In genomic region chr1:94357661-94358060, GRCh38 we compare ENCODE assay signal across 20 cellular contexts.
DNase-seq lines count a peak whose midpoint lies in the region; ATAC-seq and TF ChIP-seq lines count a peak whose summit lies in the region.
"Had no signal": no experiment of that assay in that cellular context is flagged by ENCODE, and none has a peak within 500 bp of the region (broad histone marks: within the 10 kb centered on the region; RNA-seq: fewer than 3 reads in every experiment).

No MANE protein-coding gene starts in this region.

- H3K4ac ChIP-seq in IMR-90 (ENCODE audit: low read depth, low read length): no peak overlapping the region

- no peaks in the 10 kb centered on the region for H3K9me1 ChIP-seq in IMR-90 (ENCODE audit: insufficient read depth, low read length)

- no peak overlapping the region for H2BK5ac ChIP-seq in IMR-90 (ENCODE audit: low read depth, low read length, poor library complexity, severe bottlenecking)

- H2BK15ac ChIP-seq in IMR-90 (ENCODE audit: low read depth, low read length): no peak overlapping the region

- TF ChIP-seq RAD21 in IMR-90 (IDR thresholded peaks at IDR 0.05; ENCODE audit: low read length): no peak

- CTCF ChIA-PET in IMR-90 (lab: Yijun Ruan, JAX): interaction anchor here (0.5 kb wide), 1 partner anchor 827 kb away, joined by 3 read pairs; no protein-coding TSS in a partner anchor

- H3K27ac ChIP-seq in IMR-90 (ENCODE audit: insufficient read depth, low read length): no peak overlapping the region
- no peak overlapping the region for H3K27ac ChIP-seq in right lobe of liver
- no peak overlapping the region for H3K27ac ChIP-seq in GM23248
- H3K27ac ChIP-seq: A549; BLaER1 treated with 17β-estradiol and CSF1 and Interleukin-3, amounts not matched to agents 10 nM and 100 nM had no signal

- no peaks in the 10 kb centered on the region for H3K36me3 ChIP-seq in IMR-90 (ENCODE audit: control insufficient read depth, insufficient read depth, low read length)
- H3K36me3 ChIP-seq in right lobe of liver: no peaks in the 10 kb centered on the region
- no peaks in the 10 kb centered on the region for H3K36me3 ChIP-seq in GM23248 (ENCODE audit: low read depth)
- H3K36me3 ChIP-seq: BE2C; BLaER1 treated with 17β-estradiol and CSF1 and Interleukin-3, amounts not matched to agents 10 nM and 100 nM had no signal

- no peak overlapping the region for H2BK20ac ChIP-seq in IMR-90 (ENCODE audit: low read depth, low read length)

- no peak overlapping the region for H4K5ac ChIP-seq in IMR-90 (ENCODE audit: low read depth, low read length)

- DNase-seq in IMR-90 (no peak), left lobe of liver (ENCODE audit: low spot score) (no peak), right lobe of liver (no peak), GM23248 (no peak), RPMI8226 (no peak)
- DNase-seq in stimulated activated CD4-positive, alpha-beta T cell treated with anti-CD3 and anti-CD28 coated beads, Interleukin-2, amount 100 ng/mL, for 48 hours: no peak
- DNase-seq: 8988T; ACHN; AML-193; BE2C; Calu3; CD4-positive, alpha-beta T cell; CD8-positive, alpha-beta memory T cell; DMS53; DMS79 treated with DMSO at 0.1 percent for 48 hours; GF-D8; H9 had no signal

- POLR2A ChIA-PET in IMR-90 (lab: Charles Lee; ENCODE audit: unreplicated experiment): no interaction called here

- no peak overlapping the region for H3K4me3 ChIP-seq in IMR-90 (ENCODE audit: insufficient read depth, low read depth, low read length)
- no peak overlapping the region for H3K4me3 ChIP-seq in right lobe of liver
- no peak overlapping the region for H3K4me3 ChIP-seq in GM23248
- H3K4me3 ChIP-seq: A549; BLaER1 treated with 17β-estradiol and CSF1 and Interleukin-3, amounts not matched to agents 10 nM and 100 nM had no signal

- in situ Hi-C loops in IMR-90 (cut with MboI; ENCODE audit: low sequenced_read_pairs): no loop called here
- in situ Hi-C loops in GM23248 (cut with MboI): no loop called here

- H3K4me1 ChIP-seq in IMR-90 (ENCODE audit: control insufficient read depth, insufficient read depth, low read length) (no peaks in the 10 kb centered on the region), right lobe of liver (peaks cover 0 to 25% (median 7%) of the 10 kb centered on the region in 4 donors), GM23248 (ENCODE audit: insufficient read depth) (no peaks in the 10 kb centered on the region)
- H3K4me1 ChIP-seq: A549; BE2C; BLaER1 treated with 17β-estradiol and CSF1 and Interleukin-3, amounts not matched to agents 10 nM and 100 nM had no signal

- intact Hi-C loops in IMR-90 (cut with micrococcal nuclease) (loop anchor here (5.0 kb wide), 1 partner anchor 105 kb away; no protein-coding TSS in a partner anchor), right lobe of liver (cut with DNase I) (no loop called here)

- TF ChIP-seq CTCF in IMR-90 (conservative IDR thresholded peaks at IDR 0.05; ENCODE audit: low read depth, low read length) (no peak), right lobe of liver (IDR thresholded peaks at IDR 0.05) (no peak)

- no peak overlapping the region for H2BK120ac ChIP-seq in IMR-90 (ENCODE audit: low read depth, low read length)

- H3K79me2 ChIP-seq in GM23248 (ENCODE audit: insufficient read depth): no peaks in the 10 kb centered on the region

- peaks cover 31% of the 10 kb centered on the region for H3K27me3 ChIP-seq in IMR-90 (ENCODE audit: control insufficient read depth, insufficient read depth, low read length)
- H3K27me3 ChIP-seq in right lobe of liver: no peaks in the 10 kb centered on the region
- H3K27me3 ChIP-seq in GM23248 (replicated peaks; ENCODE audit: insufficient read depth): peaks cover 17% of the 10 kb centered on the region; the same call in 1 of the 2 replicates
- H3K27me3 ChIP-seq: BE2C; BLaER1 treated with 17β-estradiol and CSF1 and Interleukin-3, amounts not matched to agents 10 nM and 100 nM had no signal

- ATAC-seq in IMR-90 (ENCODE audit: low read depth) (no peak), left lobe of liver (peak; percentile 78), right lobe of liver (peak; percentile 53 to 84 (median 68))
- ATAC-seq: A549, HCT116 had no signal

- no peak overlapping the region for H3K18ac ChIP-seq in IMR-90 (ENCODE audit: low read depth, low read length)

- H2AK9ac ChIP-seq in IMR-90 (replicated peaks; ENCODE audit: low read depth, low read length, poor library complexity): peak overlapping the region; percentile 55

- H4K20me1 ChIP-seq in IMR-90 (ENCODE audit: insufficient read depth, low read length) (no peaks in the 10 kb centered on the region), GM23248 (ENCODE audit: insufficient read depth) (no peaks in the 10 kb centered on the region)
- H4K20me1 ChIP-seq: BLaER1 treated with 17β-estradiol and CSF1 and Interleukin-3, amounts not matched to agents 10 nM and 100 nM had no signal

- H4K8ac ChIP-seq in IMR-90 (ENCODE audit: low read depth in 2 of 2, low read length in 2 of 2): no peak overlapping the region

- no peak overlapping the region for H4K91ac ChIP-seq in IMR-90 (ENCODE audit: insufficient read depth, low read depth, low read length)

- dilution Hi-C loops in IMR-90 (cut with HindIII; ENCODE audit: low sequenced_read_pairs, unreplicated experiment): no loop called here

- TF ChIP-seq POLR2A in IMR-90 (IDR thresholded peaks at IDR 0.05; ENCODE audit: low read depth, low read length) (no peak), right lobe of liver (IDR thresholded peaks at IDR 0.05) (no peak)

- H3K14ac ChIP-seq in IMR-90 (replicated peaks; ENCODE audit: low read depth, low read length): no peak overlapping the region

- H3K79me1 ChIP-seq in IMR-90 (ENCODE audit: low read depth in 1 of 2, low read length in 2 of 2): no peaks in the 10 kb centered on the region

- H2AK5ac ChIP-seq in IMR-90 (ENCODE audit: low read depth, low read length): no peak overlapping the region

- H3K9ac ChIP-seq in IMR-90 (ENCODE audit: low read depth, low read length) (no peak overlapping the region), GM23248 (no peak overlapping the region)
- H3K9ac ChIP-seq: BLaER1 treated with 17β-estradiol and CSF1 and Interleukin-3, amounts not matched to agents 10 nM and 100 nM had no signal

- 67% methylated on average over 5 of the region's 5 CpGs; no CpG with 5 or more reads in 1 of the 2 experiments for WGBS in IMR-90 (ENCODE audit: extremely low coverage in 2 of 2, insufficient read length in 1 of 2), 2 experiments
- 31% methylated on average over 4 of the region's 5 CpGs for WGBS in right lobe of liver (ENCODE audit: insufficient coverage, low coverage, low lambda C conversion rate, missing lambda C conversion rate)
- WGBS in GM23248 (ENCODE audit: low coverage in 1 of 2, low lambda C conversion rate in 2 of 2, missing lambda C conversion rate in 2 of 2), 2 experiments: 74 to 81% methylated on average over 5 of the region's 5 CpGs

- H2AFZ ChIP-seq in IMR-90 (replicated peaks; ENCODE audit: low read length, poor library complexity): no peak overlapping the region
- H2AFZ ChIP-seq in GM23248: no peak overlapping the region

- BruUV-seq in IMR-90 (replicated peaks; lab: Mats Ljungman, UMichigan): no TSS peak

- H3F3A ChIP-seq in GM23248 (ENCODE audit: insufficient read depth): no peaks in the 10 kb centered on the region

- H3K9me2 ChIP-seq in GM23248 (ENCODE audit: insufficient read depth): no peaks in the 10 kb centered on the region

- no peak overlapping the region for H3K56ac ChIP-seq in IMR-90 (ENCODE audit: extremely low read depth, insufficient read depth, low read length)

- H3K9me3 ChIP-seq in IMR-90 (ENCODE audit: control insufficient read depth, insufficient read depth, low read length) (peaks cover 2% of the 10 kb centered on the region; the same call in 1 of the 2 replicates), right lobe of liver (no peaks in the 10 kb centered on the region), GM23248 (ENCODE audit: low read depth) (no peaks in the 10 kb centered on the region)
- H3K9me3 ChIP-seq: A549, BE2C had no signal

- H3K23ac ChIP-seq in IMR-90 (ENCODE audit: low read depth, low read length): no peak overlapping the region

- no peak overlapping the region for H3K4me2 ChIP-seq in IMR-90 (ENCODE audit: low read depth, low read length)
- H3K4me2 ChIP-seq in GM23248 (ENCODE audit: unreplicated experiment): no peak overlapping the region
- H3K4me2 ChIP-seq: A549; BLaER1 treated with 17β-estradiol and CSF1 and Interleukin-3, amounts not matched to agents 10 nM and 100 nM had no signal

TF ChIP-seq in IMR-90, 13 proteins besides CTCF, POLR2A, EP300 and RAD21:
- TF ChIP-seq RCOR1 (IDR thresholded peaks at IDR 0.05; ENCODE audit: insufficient replicate concordance, low read length) (no peak), SMC3 (IDR thresholded peaks at IDR 0.05; ENCODE audit: low read depth, low read length) (no peak), ELK1 (IDR thresholded peaks at IDR 0.05; ENCODE audit: borderline replicate concordance, low read depth, low read length) (no peak), MAFK (IDR thresholded peaks at IDR 0.05; ENCODE audit: low read depth, low read length) (no peak), FOS (IDR thresholded peaks at IDR 0.05; ENCODE audit: low read depth, low read length) (no peak), USF2 (IDR thresholded peaks at IDR 0.05; ENCODE audit: low read depth, low read length) (no peak), BHLHE40 (IDR thresholded peaks at IDR 0.05; ENCODE audit: low read depth, low read length) (no peak), NFE2L2 (IDR thresholded peaks at IDR 0.05; ENCODE audit: low read depth, low read length) (no peak), MAZ (IDR thresholded peaks at IDR 0.05; ENCODE audit: borderline replicate concordance, low read depth, low read length) (no peak)
